In genomic region chr2:136381722-136382633, GRCh38 we compare ENCODE assay signal across 1 cellular context.
TF ChIP-seq lines count a peak whose summit lies in the region.

No MANE protein-coding gene starts in this region.

TF ChIP-seq in SK-N-SH treated with all-trans-retinoic acid at 6 μM for 48 hours, 23 proteins besides CTCF, POLR2A, EP300 and RAD21 (continued from another document):
- TF ChIP-seq TSHZ2 (CRISPR knock-in tag; IDR thresholded peaks at IDR 0.05) (no peak), PPARA (CRISPR knock-in tag; IDR thresholded peaks at IDR 0.05; ENCODE audit: borderline replicate concordance) (no peak), SNAI2 (CRISPR knock-in tag; IDR thresholded peaks at IDR 0.05) (no peak), PATZ1 (CRISPR knock-in tag; IDR thresholded peaks at IDR 0.05; ENCODE audit: borderline replicate concordance) (no peak)
